ENCODE assay signal across 25 cellular contexts in genomic region chr20:17752452-17752851, GRCh38. TPM values are rescaled to one million over a fixed set of nuclear protein-coding genes. Genes with fewer than 3 reads are reported as not detected.
A peak's percentile ranks its signal among the peaks of the same experiment; 100 is the strongest.
DNase-seq lines count a peak whose midpoint lies in the region; ATAC-seq and TF ChIP-seq lines count a peak whose summit lies in the region.
"Had no signal": no experiment of that assay in that cellular context is flagged by ENCODE, and none has a peak within 500 bp of the region (broad histone marks: within the 10 kb centered on the region; RNA-seq: fewer than 3 reads in every experiment).

No MANE protein-coding gene starts in this region.

- peak; percentile 86 for ATAC-seq in GM23338
- ATAC-seq in stimulated activated naive B cell treated with anti-CD40 and anti-IgM and Interleukin-4, amounts not matched to agents 10 μg/mL and 1 μg/mL and 100 μg/mL, for 72 hours (replicated peaks) = no peak
- ATAC-seq in GM21576 (IDR thresholded peaks at IDR 0.05; ENCODE audit: unreplicated experiment) = no peak
- ATAC-seq: GM12878, HepG2 had no signal

- H3K4me3 Mint-ChIP-seq in GM23338 = peak overlapping the region; percentile 14
- H3K4me3 Mint-ChIP-seq in stimulated activated naive B cell treated with anti-CD40 and anti-IgM and Interleukin-4, amounts not matched to agents 10 μg/mL and 1 μg/mL and 100 μg/mL, for 72 hours = no peak overlapping the region
- H3K4me3 Mint-ChIP-seq: CD4-positive, CD25-positive, alpha-beta regulatory T cell had no signal

- no peak for TF ChIP-seq CTCF in GM23338 (conservative IDR thresholded peaks at IDR 0.05; ENCODE audit: low read depth in 2 of 2)

- no peak overlapping the region for H3K9ac ChIP-seq in NT2/D1 (ENCODE audit: insufficient read length, low read depth)
- H3K9ac ChIP-seq: BLaER1 had no signal

- peaks cover 9% of the 10 kb centered on the region for H3K27me3 Mint-ChIP-seq in GM23338 (ENCODE audit: insufficient read depth, low read depth, poor library complexity)
- H3K27me3 Mint-ChIP-seq in stimulated activated naive B cell treated with anti-CD40 and anti-IgM and Interleukin-4, amounts not matched to agents 10 μg/mL and 1 μg/mL and 100 μg/mL, for 72 hours = peaks cover 35 to 37% of the 10 kb centered on the region in 2 donors

- H3K9me3 Mint-ChIP-seq in GM23338 = peaks cover 17% of the 10 kb centered on the region
- peaks cover 0 to 4% of the 10 kb centered on the region in 2 donors for H3K9me3 Mint-ChIP-seq in stimulated activated naive B cell treated with anti-CD40 and anti-IgM and Interleukin-4, amounts not matched to agents 10 μg/mL and 1 μg/mL and 100 μg/mL, for 72 hours

- H3F3A ChIP-seq in GM23338 (replicated peaks; ENCODE audit: low read depth) = no peaks in the 10 kb centered on the region

- H3K27ac ChIP-seq in GM23338 (ENCODE audit: low read depth) = no peak overlapping the region
- H3K27ac ChIP-seq: BLaER1, SJSA1 had no signal

- H3K27ac Mint-ChIP-seq in GM23338 = peak overlapping the region; percentile 66
- H3K27ac Mint-ChIP-seq in stimulated activated naive B cell treated with anti-CD40 and anti-IgM and Interleukin-4, amounts not matched to agents 10 μg/mL and 1 μg/mL and 100 μg/mL, for 72 hours = peak overlapping the region; percentile 27

- H3K36me3 ChIP-seq in GM23338 (ENCODE audit: insufficient read depth) = no peaks in the 10 kb centered on the region
- H3K36me3 ChIP-seq in NT2/D1 (ENCODE audit: insufficient read depth, insufficient read length, low read length) = no peaks in the 10 kb centered on the region
- H3K36me3 ChIP-seq: BLaER1, SJSA1 had no signal

- H3K9me3 ChIP-seq in NT2/D1 (ENCODE audit: insufficient read depth, low read length) = peaks cover 10% of the 10 kb centered on the region; the same call in 1 of the 2 replicates
- H3K9me3 ChIP-seq: SJSA1 had no signal

- H3K4me2 ChIP-seq in GM23338 = peak overlapping the region; percentile 13
- H3K4me2 ChIP-seq: BLaER1 had no signal

- DNase-seq in GM23338 (ENCODE audit: low spot score) (peak; percentile 43), NT2/D1 (ENCODE audit: low read depth, low spot score) (peak; percentile 52), iPS DF 19.7 (ENCODE audit: low read depth, low spot score) (peak; percentile 69), NCI-H146 (lab: John Stamatoyannopoulos, UW) (no peak), HPDE6-E6E7 (ENCODE audit: extremely low spot score) (no peak)
- no peak for DNase-seq in stimulated activated naive B cell treated with anti-CD40 and anti-IgM and Interleukin-4, amounts not matched to agents 10 μg/mL and 1 μg/mL and 100 μg/mL, for 72 hours
- DNase-seq: CD4-positive, CD25-positive, alpha-beta regulatory T cell; Karpas-422; MV-4-11; NCI-H1105; NCI-H1436 treated with DMSO at 0.1 percent for 48 hours; NCI-H1930; NCI-H2107; NCI-H446 treated with DMSO at 0.1 percent for 48 hours; NCI-H526; Right ventricle myocardium superior; RPMI8226 had no signal

- peaks cover 13% of the 10 kb centered on the region for H3K36me3 Mint-ChIP-seq in GM23338 (ENCODE audit: low read depth)
- H3K36me3 Mint-ChIP-seq in stimulated activated naive B cell treated with anti-CD40 and anti-IgM and Interleukin-4, amounts not matched to agents 10 μg/mL and 1 μg/mL and 100 μg/mL, for 72 hours = no peaks in the 10 kb centered on the region
- H3K36me3 Mint-ChIP-seq: CD4-positive, CD25-positive, alpha-beta regulatory T cell had no signal

- H3K79me2 ChIP-seq in GM23338 (replicated peaks; ENCODE audit: insufficient read depth) = no peaks in the 10 kb centered on the region

- peaks cover 26% of the 10 kb centered on the region for H3K4me1 ChIP-seq in GM23338 (ENCODE audit: insufficient read depth)
- peaks cover 3% of the 10 kb centered on the region for H3K4me1 ChIP-seq in NT2/D1 (ENCODE audit: insufficient read depth, insufficient read length)
- H3K4me1 ChIP-seq: BLaER1 had no signal

- peaks cover 46% of the 10 kb centered on the region for H3K4me1 Mint-ChIP-seq in GM23338
- peaks cover 3% of the 10 kb centered on the region in 2 donors for H3K4me1 Mint-ChIP-seq in stimulated activated naive B cell treated with anti-CD40 and anti-IgM and Interleukin-4, amounts not matched to agents 10 μg/mL and 1 μg/mL and 100 μg/mL, for 72 hours
- H3K4me1 Mint-ChIP-seq: CD4-positive, CD25-positive, alpha-beta regulatory T cell had no signal

- H3K27me3 ChIP-seq in GM23338 (ENCODE audit: insufficient read depth) (no peaks in the 10 kb centered on the region), NT2/D1 (ENCODE audit: insufficient read depth, insufficient read length) (no peaks in the 10 kb centered on the region)
- H3K27me3 ChIP-seq: BLaER1, SJSA1 had no signal

- H4K20me1 ChIP-seq in GM23338 (replicated peaks; ENCODE audit: insufficient read depth) = no peaks in the 10 kb centered on the region
- H4K20me1 ChIP-seq: BLaER1 had no signal

- 0 out of 2 replicates have a peak, but pooled peaks cover 5% of the 10 kb centered on the region for H3K9me2 ChIP-seq in GM23338 (ENCODE audit: insufficient read depth)

- H3K4me3 ChIP-seq in GM23338 (no peak overlapping the region), NT2/D1 (ENCODE audit: insufficient read length, low read depth) (no peak overlapping the region)
- H3K4me3 ChIP-seq: BLaER1, GM12878, SJSA1 had no signal

- no peak overlapping the region for H2AFZ ChIP-seq in GM23338

TF ChIP-seq in GM23338, 12 proteins besides CTCF, POLR2A, EP300 and RAD21:
- TF ChIP-seq POLR2AphosphoS5 (IDR thresholded peaks at IDR 0.05; ENCODE audit: low read depth) (no peak), ZNF462 (CRISPR knock-in tag; IDR thresholded peaks at IDR 0.05) (peak; percentile 85; the same call in 1 of the 2 replicates), NANOG (IDR thresholded peaks at IDR 0.05; ENCODE audit: borderline replicate concordance) (peak; percentile 71), ZNF114 (CRISPR knock-in tag; IDR thresholded peaks at IDR 0.05) (no peak), ETS1 (IDR thresholded peaks at IDR 0.05) (no peak)
TF ChIP-seq in GM23338: peak in this region for 2.

RNA-seq across cellular contexts. Expression of gene BANF2, which starts 52.7 kb away (rescaled TPM):
- not detected in 2 replicates for total RNA-seq in GM23338 (2014; rRNA removed; shearing (Covaris generic))
- polyA plus RNA-seq in GM23338 (2016; fragmentation: Nextera tagmentation; extraction: Ambion mirVana) = not detected in 2 replicates
- total RNA-seq: CD4-positive, CD25-positive, alpha-beta regulatory T cell; GM12878; H4; MCF 10A; Right ventricle myocardium superior; SJSA1 had no signal
- polyA plus RNA-seq: AG04450; CD4-positive, CD25-positive, alpha-beta regulatory T cell; GM12878; HepG2 had no signal

Comparison
In these comparisons a context has a peak if more than half of its experiments do, and no peak if none do; other contexts are left out.
1. DNase-seq: peak in GM23338 (single experiment), NT2/D1 (single experiment) and iPS DF 19.7 (single experiment); none in stimulated activated naive B cell treated with anti-CD40 and anti-IgM and Interleukin-4, amounts not matched to agents 10 μg/mL and 1 μg/mL and 100 μg/mL, for 72 hours (single experiment), NCI-H146 (single experiment) and HPDE6-E6E7 (single experiment).